In genomic region chr3:69370156-69370944, GRCh38 we compare ENCODE assay signal across 8 cellular contexts. TPM values are rescaled to one million over a fixed set of nuclear protein-coding genes. Genes with fewer than 3 reads are reported as not detected.
DNase-seq lines count a peak whose midpoint lies in the region; ATAC-seq and TF ChIP-seq lines count a peak whose summit lies in the region.

No MANE protein-coding gene starts in this region.

- no peaks in the 10 kb centered on the region for H3K9me2 ChIP-seq in GM23338 (ENCODE audit: insufficient read depth)

- no peaks in the 10 kb centered on the region for H3K9me3 Mint-ChIP-seq in GM23338

- no peaks in the 10 kb centered on the region for H3K36me3 Mint-ChIP-seq in GM23338 (ENCODE audit: low read depth)

- H3K4me3 Mint-ChIP-seq in GM23338, result no peak overlapping the region

- no peak overlapping the region for H3K4me3 ChIP-seq in GM23338

- H3K4me1 Mint-ChIP-seq in GM23338, result peaks cover 4% of the 10 kb centered on the region; the same call in 2 of the 3 replicates

- ATAC-seq in HG02759 (IDR thresholded peaks at IDR 0.05; ENCODE audit: unreplicated experiment) (no peak), GM23338 (no peak)

- no peaks in the 10 kb centered on the region for H4K20me1 ChIP-seq in GM23338 (replicated peaks; ENCODE audit: insufficient read depth)

- no peaks in the 10 kb centered on the region for H3K4me1 ChIP-seq in GM23338 (ENCODE audit: insufficient read depth)

- H3K4me2 ChIP-seq in GM23338, result no peak overlapping the region

- H3F3A ChIP-seq in GM23338 (replicated peaks; ENCODE audit: low read depth), result no peaks in the 10 kb centered on the region

- H3K36me3 ChIP-seq in GM23338 (ENCODE audit: insufficient read depth), result no peaks in the 10 kb centered on the region

- H3K27ac ChIP-seq in angular gyrus (ENCODE audit: low read depth, low read length) (peak overlapping the region; percentile 64), layer of hippocampus (ENCODE audit: low read depth, low read length) (peak overlapping the region; percentile 27), GM23338 (ENCODE audit: low read depth) (no peak overlapping the region)

- no peak overlapping the region for H3K27ac Mint-ChIP-seq in GM23338

- H2AFZ ChIP-seq in GM23338, result no peak overlapping the region

- H3K27me3 ChIP-seq in layer of hippocampus (ENCODE audit: control insufficient read depth, insufficient read depth, low read length) (no peaks in the 10 kb centered on the region), GM23338 (ENCODE audit: insufficient read depth) (no peaks in the 10 kb centered on the region)

- H3K79me2 ChIP-seq in GM23338 (replicated peaks; ENCODE audit: insufficient read depth), result no peaks in the 10 kb centered on the region

- no peaks in the 10 kb centered on the region for H3K27me3 Mint-ChIP-seq in GM23338 (ENCODE audit: insufficient read depth, low read depth, poor library complexity)

- DNase-seq in NCI-H748 (lab: John Stamatoyannopoulos, UW; ENCODE audit: unreplicated experiment) (peak; percentile 1), NCI-H748 treated with DMSO at 0.1 percent for 48 hours (lab: John Stamatoyannopoulos, UW) (no peak), superior temporal gyrus (ENCODE audit: extremely low spot score) (peak; percentile 73), retina (no peak), GM23338 (ENCODE audit: low spot score) (no peak)

- TF ChIP-seq CTCF in GM23338 (conservative IDR thresholded peaks at IDR 0.05; ENCODE audit: low read depth in 2 of 2), result no peak

TF ChIP-seq in GM23338, 12 proteins besides CTCF, POLR2A, EP300 and RAD21:
- TF ChIP-seq EZH2phosphoT487 (IDR thresholded peaks at IDR 0.05; ENCODE audit: unreplicated experiment), result no peak
- no peak for TF ChIP-seq ZNF462 (CRISPR knock-in tag; IDR thresholded peaks at IDR 0.05)
- TF ChIP-seq POLR2AphosphoS5 (IDR thresholded peaks at IDR 0.05; ENCODE audit: low read depth), result no peak
- no peak for TF ChIP-seq NANOG (IDR thresholded peaks at IDR 0.05; ENCODE audit: borderline replicate concordance)
- TF ChIP-seq REST (IDR thresholded peaks at IDR 0.05; ENCODE audit: unreplicated experiment), result no peak
- no peak for TF ChIP-seq ZNF331 (CRISPR knock-in tag; IDR thresholded peaks at IDR 0.05; ENCODE audit: low read depth)
- TF ChIP-seq CREB1 (CRISPR knock-in tag; IDR thresholded peaks at IDR 0.05; ENCODE audit: low read depth), result no peak
- TF ChIP-seq ZNF114 (CRISPR knock-in tag; IDR thresholded peaks at IDR 0.05), result no peak
- no peak for TF ChIP-seq ETS1 (IDR thresholded peaks at IDR 0.05)
- no peak for TF ChIP-seq JUNB (IDR thresholded peaks at IDR 0.05; ENCODE audit: unreplicated experiment)
- no peak for TF ChIP-seq STAT1 (IDR thresholded peaks at IDR 0.05; ENCODE audit: unreplicated experiment)
- no peak for TF ChIP-seq EZH2 (IDR thresholded peaks at IDR 0.05; ENCODE audit: low read depth, unreplicated experiment)

RNA-seq across cellular contexts. Expression of gene FRMD4B, which starts 15.5 kb away (rescaled TPM):
- total RNA-seq in GM23338 (2014; rRNA removed; shearing (Covaris generic)), result 6.4 and 8.6 TPM in 2 replicates
- polyA plus RNA-seq in GM23338 (2016; fragmentation: Nextera tagmentation; extraction: Ambion mirVana), result 12.8 TPM in 2 replicates

Comparison
In these comparisons a context has a peak if more than half of its experiments do, and no peak if none do; other contexts are left out.
1. DNase-seq: peak in NCI-H748 (single experiment) and superior temporal gyrus (single experiment); none in NCI-H748 treated with DMSO at 0.1 percent for 48 hours (single experiment), retina (single experiment) and GM23338 (single experiment).